In genomic region chr18:46098616-46098933, GRCh38 we compare ENCODE assay signal across 8 cellular contexts. TPM values are rescaled to one million over a fixed set of nuclear protein-coding genes. Genes with fewer than 3 reads are reported as not detected.
DNase-seq lines count a peak whose midpoint lies in the region; ATAC-seq and TF ChIP-seq lines count a peak whose summit lies in the region.

No MANE protein-coding gene starts in this region.

- peak overlapping the region; percentile 77 for H3K4me2 ChIP-seq in mesenchymal stem cell (ENCODE audit: low read length, poor library complexity, severe bottlenecking)

- peak overlapping the region; percentile 99 for H3K9ac ChIP-seq in mesenchymal stem cell (ENCODE audit: low read length)

- peak overlapping the region; percentile 97 for H3K4me3 ChIP-seq in left ventricle myocardium inferior
- H3K4me3 ChIP-seq in astrocyte of the cerebellum (ENCODE audit: low read depth, low read length) = peak overlapping the region; percentile 78
- H3K4me3 ChIP-seq in mesenchymal stem cell (ENCODE audit: insufficient read depth in 1 of 2, low read depth in 1 of 2, low read length in 2 of 2) = peak overlapping the region in 1 of 2 experiments; percentile 100

- H3K36me3 ChIP-seq in left ventricle myocardium inferior = peaks cover 23% of the 10 kb centered on the region
- peaks cover 7 to 13% of the 10 kb centered on the region in 2 experiments for H3K36me3 ChIP-seq in mesenchymal stem cell (ENCODE audit: control insufficient read depth in 1 of 2, insufficient read depth in 2 of 2, low read depth in 1 of 2, low read length in 2 of 2)

- no peak for ATAC-seq in HG02763 (IDR thresholded peaks at IDR 0.05; ENCODE audit: unreplicated experiment)

- peak overlapping the region; percentile 95 for H4K8ac ChIP-seq in mesenchymal stem cell (ENCODE audit: low read length)

- H3K14ac ChIP-seq in mesenchymal stem cell (ENCODE audit: low read length in 2 of 2) = no peak overlapping the region

- peak overlapping the region; percentile 85 for H2AFZ ChIP-seq in mesenchymal stem cell (ENCODE audit: low read depth, low read length)

- H3K4ac ChIP-seq in mesenchymal stem cell (ENCODE audit: low read depth in 1 of 2, low read length in 2 of 2) = peak overlapping the region in 1 of 2 experiments; percentile 75

- no peak overlapping the region for H3K23ac ChIP-seq in mesenchymal stem cell (ENCODE audit: low read length in 2 of 2)

- intact Hi-C loops in left ventricle myocardium inferior (cut with micrococcal nuclease) (no loop called here), cardiac septum (cut with DNase I) (no loop called here)

- H3K18ac ChIP-seq in mesenchymal stem cell (ENCODE audit: low read depth in 1 of 2, low read length in 2 of 2) = peak overlapping the region; percentile 81 to 90

- H3K27me3 ChIP-seq in left ventricle myocardium inferior (ENCODE audit: low read depth) (no peaks in the 10 kb centered on the region), mesenchymal stem cell (ENCODE audit: control insufficient read depth in 1 of 2, insufficient read depth in 1 of 2, low read length in 2 of 2) (no peaks in the 10 kb centered on the region)

- peaks cover 3% of the 10 kb centered on the region for H3K79me1 ChIP-seq in mesenchymal stem cell (replicated peaks; ENCODE audit: low read length, poor library complexity, severe bottlenecking)

- peak overlapping the region; percentile 67 for H4K91ac ChIP-seq in mesenchymal stem cell (ENCODE audit: low read length)

- H2BK15ac ChIP-seq in mesenchymal stem cell (ENCODE audit: low read depth, poor library complexity, severe bottlenecking) = peak overlapping the region; percentile 12

- H3K9me3 ChIP-seq in left ventricle myocardium inferior (replicated peaks) (no peaks in the 10 kb centered on the region), mesenchymal stem cell (ENCODE audit: control insufficient read depth, low read length) (no peaks in the 10 kb centered on the region)

- H3K27ac ChIP-seq in left ventricle myocardium inferior (replicated peaks) = peak overlapping the region; percentile 99
- peak overlapping the region; percentile 68 for H3K27ac ChIP-seq in mesenchymal stem cell (ENCODE audit: low read length, poor library complexity, severe bottlenecking)

- no peak overlapping the region for H2AK5ac ChIP-seq in mesenchymal stem cell (ENCODE audit: low read length, severe bottlenecking)

- no peak overlapping the region for H2BK5ac ChIP-seq in mesenchymal stem cell (ENCODE audit: low read depth, low read length, poor library complexity, severe bottlenecking)

- TF ChIP-seq CTCF in left ventricle myocardium inferior (IDR thresholded peaks at IDR 0.05; ENCODE audit: borderline replicate concordance) (no peak), astrocyte of the cerebellum (IDR thresholded peaks at IDR 0.05; ENCODE audit: low read depth, low read length, missing control alignments) (no peak)

- H3K4me1 ChIP-seq in left ventricle myocardium inferior (peaks cover 54% of the 10 kb centered on the region), mesenchymal stem cell (ENCODE audit: control insufficient read depth, insufficient read depth, low read depth, low read length) (peaks cover 11% of the 10 kb centered on the region)

- WGBS in mesenchymal stem cell = 29% methylated on average over 16 of the region's 16 CpGs

- peak overlapping the region in 1 of 2 experiments; percentile 43 for H2BK12ac ChIP-seq in mesenchymal stem cell (ENCODE audit: low read length in 2 of 2)

- DNase-seq in left ventricle myocardium inferior = no peak
- DNase-seq in cardiac septum (ENCODE audit: low spot score) = no peak
- no peak for DNase-seq in astrocyte of the cerebellum (ENCODE audit: low read depth)
- no peak for DNase-seq in mesenchymal stem cell
- no peak for DNase-seq in stimulated activated CD4-positive, alpha-beta T cell treated with anti-CD3 and anti-CD28 coated beads, Interleukin-15, amount 100 ng/mL, for 24 hours
- DNase-seq in epidermal melanocyte (ENCODE audit: insufficient read length, low spot score) = no peak
- DNase-seq in iPS-NIHi7 (ENCODE audit: extremely low spot score) = no peak

- H2BK120ac ChIP-seq in mesenchymal stem cell (ENCODE audit: low read depth, low read length) = no peak overlapping the region

- in situ Hi-C loops in astrocyte of the cerebellum (cut with HindIII; ENCODE audit: low sequenced_read_pairs) = no loop called here

RNA-seq across cellular contexts. Expression of gene ATP5F1A, which starts 0.5 kb away (rescaled TPM):
- 1,743 TPM for total RNA-seq in left ventricle myocardium inferior
- total RNA-seq in cardiac septum = 1,569 TPM
- polyA plus RNA-seq in mesenchymal stem cell (2013, experiment 1 of 2) = 316 TPM
- 324 TPM for polyA plus RNA-seq in mesenchymal stem cell (2013, experiment 2 of 2)

RNA-seq across cellular contexts. Expression of gene HAUS1, which starts 5.6 kb away (rescaled TPM):
- total RNA-seq in left ventricle myocardium inferior = 6.4 TPM
- 7.8 TPM for total RNA-seq in cardiac septum
- polyA plus RNA-seq in mesenchymal stem cell (2013, experiment 1 of 2) = 54.2 TPM
- polyA plus RNA-seq in mesenchymal stem cell (2013, experiment 2 of 2) = 54.2 TPM

RNA-seq across cellular contexts. Expression of gene PSTPIP2, which starts 26.5 kb away (rescaled TPM):
- total RNA-seq in left ventricle myocardium inferior = 1.8 TPM
- total RNA-seq in cardiac septum = 1.3 TPM
- 4.3 TPM for polyA plus RNA-seq in mesenchymal stem cell (2013, experiment 1 of 2)
- 4.5 TPM for polyA plus RNA-seq in mesenchymal stem cell (2013, experiment 2 of 2)
